1 cellular context compared by ENCODE assay signal in the genomic region with DNA sequence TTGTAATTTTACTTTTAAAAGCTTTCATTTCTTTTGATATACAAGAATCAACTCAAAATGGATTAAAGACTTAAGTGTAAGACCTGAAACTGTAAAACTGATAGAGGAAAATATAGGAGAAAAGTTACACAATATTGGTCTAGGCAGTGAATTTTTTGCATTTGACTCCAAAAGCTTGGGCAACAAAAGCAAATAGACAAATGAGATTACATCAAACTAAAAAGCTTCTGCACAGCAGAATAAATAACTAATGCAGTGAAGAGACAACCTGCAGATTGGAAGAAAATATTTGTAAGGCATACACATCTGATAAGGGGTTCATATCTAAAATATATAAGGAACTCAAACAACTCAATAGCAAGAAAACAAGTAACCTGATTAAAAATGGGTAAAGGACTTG.
TF ChIP-seq lines count a peak whose summit lies in the region.

No MANE protein-coding gene starts in this region.

TF ChIP-seq in HepG2, 621 proteins besides CTCF, POLR2A, EP300 and RAD21:
- peak; percentile 39; the same call in 1 of the 2 replicates for TF ChIP-seq CEBPB (IDR thresholded peaks at IDR 0.05; ENCODE audit: borderline replicate concordance, low read depth, low read length)
- TF ChIP-seq ZNF354B (CRISPR knock-in tag; IDR thresholded peaks at IDR 0.05) = no peak
- TF ChIP-seq TSC22D2 (CRISPR knock-in tag; IDR thresholded peaks at IDR 0.05; ENCODE audit: borderline replicate concordance) = no peak
- no peak for TF ChIP-seq ISL2 (CRISPR knock-in tag; IDR thresholded peaks at IDR 0.05)
- no peak for TF ChIP-seq ZBTB40 (IDR thresholded peaks at IDR 0.05)
- no peak for TF ChIP-seq ZBTB40 (CRISPR knock-in tag; IDR thresholded peaks at IDR 0.05)
- TF ChIP-seq, protein P1, sequence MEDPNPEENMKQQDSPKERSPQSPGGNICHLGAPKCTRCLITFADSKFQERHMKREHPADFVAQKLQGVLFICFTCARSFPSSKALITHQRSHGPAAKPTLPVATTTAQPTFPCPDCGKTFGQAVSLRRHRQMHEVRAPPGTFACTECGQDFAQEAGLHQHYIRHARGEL (CRISPR knock-in tag; IDR thresholded peaks at IDR 0.05) = no peak
